Comparison of ENCODE assay signal across 18 cellular contexts in genomic region chr13:110008816-110009215, GRCh38.
"Had no signal": no experiment of that assay in that cellular context is flagged by ENCODE, and none has a peak within 500 bp of the region (broad histone marks: within the 10 kb centered on the region; RNA-seq: fewer than 3 reads in every experiment).

No MANE protein-coding gene starts in this region.

- H3K27me3 Mint-ChIP-seq: activated CD8-positive, alpha-beta memory T cell treated with anti-CD3 and anti-CD28 coated beads, Interleukin-2, amount 10 ng/mL, durations not matched to agents 7 days and 5 days; dendritic cell treated with granulocyte-macrophage colony-stimulating factor and Interleukin-4, amounts not matched to agents 40 ng/mL and 50 ng/mL, for 4 days; stimulated activated naive CD8-positive, alpha-beta T cell treated with anti-CD3 and anti-CD28 coated beads, Interleukin-15, Interleukin-2, amounts not matched to agents 100 ng/mL and 50 ng/mL, for 24 hours had no signal

- H3K27ac Mint-ChIP-seq: activated CD4-positive, alpha-beta memory T cell treated with anti-CD3 and anti-CD28 coated beads, Interleukin-2, amount 10 ng/mL, durations not matched to agents 7 days and 5 days; activated CD8-positive, alpha-beta memory T cell treated with anti-CD3 and anti-CD28 coated beads, Interleukin-2, amount 10 ng/mL, durations not matched to agents 7 days and 5 days; dendritic cell treated with granulocyte-macrophage colony-stimulating factor and Interleukin-4, amounts not matched to agents 40 ng/mL and 50 ng/mL, for 4 days; immature natural killer cell; stimulated activated naive CD8-positive, alpha-beta T cell treated with anti-CD3 and anti-CD28 coated beads, Interleukin-15, Interleukin-2, amounts not matched to agents 100 ng/mL and 50 ng/mL, for 24 hours; T-helper 2 cell treated with Interferon-gamma antibody and Interleukin-4, amounts not matched to agents 5 μg/mL and 100 μg/mL, for 36 hours; WTC11 had no signal

- H3K4me1 ChIP-seq: transverse colon had no signal

- H3K9me3 ChIP-seq: transverse colon had no signal

- H3K9me3 Mint-ChIP-seq: activated CD4-positive, alpha-beta memory T cell treated with anti-CD3 and anti-CD28 coated beads, Interleukin-2, amount 10 ng/mL, durations not matched to agents 7 days and 5 days; dendritic cell treated with granulocyte-macrophage colony-stimulating factor and Interleukin-4, amounts not matched to agents 40 ng/mL and 50 ng/mL, for 4 days; immature natural killer cell; stimulated activated naive CD8-positive, alpha-beta T cell treated with anti-CD3 and anti-CD28 coated beads, Interleukin-15, Interleukin-2, amounts not matched to agents 100 ng/mL and 50 ng/mL, for 24 hours; T-helper 2 cell treated with Interferon-gamma antibody and Interleukin-4, amounts not matched to agents 5 μg/mL and 100 μg/mL, for 36 hours; WTC11 had no signal

- DNase-seq: activated CD4-positive, alpha-beta memory T cell treated with anti-CD3 and anti-CD28 coated beads, Interleukin-2, amount 10 ng/mL, durations not matched to agents 7 days and 5 days; activated CD4-positive, alpha-beta T cell treated with anti-CD3 and anti-CD28 coated beads for 4 hours; activated CD8-positive, alpha-beta memory T cell treated with anti-CD3 and anti-CD28 coated beads, Interleukin-2, amount 10 ng/mL, durations not matched to agents 7 days and 5 days; activated naive CD4-positive, alpha-beta T cell treated with Interleukin-2 at 50 U/mL for 16 hours; anterior cingulate cortex; cerebellar nuclear complex; effector CD8-positive, alpha-beta T cell; immature natural killer cell; occipital lobe; posterior cingulate gyrus; stimulated activated CD4-positive, alpha-beta T cell treated with anti-CD3 and anti-CD28 coated beads, Interleukin-2, amount 100 ng/mL, for 24 hours; transverse colon had no signal

- H3K4me3 Mint-ChIP-seq: activated CD4-positive, alpha-beta memory T cell treated with anti-CD3 and anti-CD28 coated beads, Interleukin-2, amount 10 ng/mL, durations not matched to agents 7 days and 5 days; activated CD8-positive, alpha-beta memory T cell treated with anti-CD3 and anti-CD28 coated beads, Interleukin-2, amount 10 ng/mL, durations not matched to agents 7 days and 5 days; dendritic cell treated with granulocyte-macrophage colony-stimulating factor and Interleukin-4, amounts not matched to agents 40 ng/mL and 50 ng/mL, for 4 days; immature natural killer cell; stimulated activated naive CD8-positive, alpha-beta T cell treated with anti-CD3 and anti-CD28 coated beads, Interleukin-15, Interleukin-2, amounts not matched to agents 100 ng/mL and 50 ng/mL, for 24 hours; T-helper 2 cell treated with Interferon-gamma antibody and Interleukin-4, amounts not matched to agents 5 μg/mL and 100 μg/mL, for 36 hours; WTC11 had no signal

- H3K36me3 ChIP-seq: transverse colon had no signal

- H3K4me1 Mint-ChIP-seq: activated CD4-positive, alpha-beta memory T cell treated with anti-CD3 and anti-CD28 coated beads, Interleukin-2, amount 10 ng/mL, durations not matched to agents 7 days and 5 days; activated CD8-positive, alpha-beta memory T cell treated with anti-CD3 and anti-CD28 coated beads, Interleukin-2, amount 10 ng/mL, durations not matched to agents 7 days and 5 days; immature natural killer cell; WTC11 had no signal

- H3K27ac ChIP-seq: transverse colon had no signal

- ATAC-seq: activated CD8-positive, alpha-beta memory T cell treated with anti-CD3 and anti-CD28 coated beads, Interleukin-2, amount 10 ng/mL, durations not matched to agents 7 days and 5 days; esophagus mucosa; left lobe of liver; WTC11 had no signal

- H3K36me3 Mint-ChIP-seq: activated CD8-positive, alpha-beta memory T cell treated with anti-CD3 and anti-CD28 coated beads, Interleukin-2, amount 10 ng/mL, durations not matched to agents 7 days and 5 days; immature natural killer cell; WTC11 had no signal

- H3K27me3 ChIP-seq: transverse colon had no signal

- H3K4me3 ChIP-seq: transverse colon had no signal
